1 cellular context compared by ENCODE assay signal in genomic region chr1:8629241-8630091, GRCh38.
TF ChIP-seq lines count a peak whose summit lies in the region.

No MANE protein-coding gene starts in this region.

TF ChIP-seq in GM23338, 12 proteins besides CTCF, POLR2A, EP300 and RAD21 (continued from another document):
- TF ChIP-seq ZNF462 (CRISPR knock-in tag; IDR thresholded peaks at IDR 0.05) (no peak), ZNF114 (CRISPR knock-in tag; IDR thresholded peaks at IDR 0.05) (no peak)
